ENCODE assay signal across 9 cellular contexts in the genomic region with DNA sequence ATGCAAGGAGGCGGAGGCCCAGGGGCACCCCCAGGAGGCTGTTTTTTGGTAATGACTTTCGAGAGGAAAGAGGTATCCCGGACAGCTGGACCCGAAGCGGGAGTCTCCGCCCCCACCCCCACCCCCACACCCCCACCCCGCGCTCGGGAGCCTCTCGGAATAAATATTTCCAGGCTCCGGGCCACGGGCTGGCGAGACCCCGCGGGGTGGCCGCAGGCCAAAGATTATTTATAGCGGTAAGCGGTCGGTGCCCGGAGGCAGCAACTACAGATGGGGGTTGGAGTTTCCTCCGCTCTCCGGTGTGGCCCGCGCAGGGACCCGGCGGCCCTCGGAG.
A peak's percentile ranks its signal among the peaks of the same experiment; 100 is the strongest.
DNase-seq lines count a peak whose midpoint lies in the region; ATAC-seq and TF ChIP-seq lines count a peak whose summit lies in the region.
"Had no signal": no experiment of that assay in that cellular context is flagged by ENCODE, and none has a peak within 500 bp of the region (broad histone marks: within the 10 kb centered on the region; RNA-seq: fewer than 3 reads in every experiment).

No MANE protein-coding gene starts in this region.

- H3K4me1 ChIP-seq in ES-I3 (ENCODE audit: insufficient read depth, low read length): peaks cover 9% of the 10 kb centered on the region
- H3K4me1 ChIP-seq in iPS DF 6.9 (ENCODE audit: control insufficient read depth, insufficient read depth, low read length): peaks cover 10% of the 10 kb centered on the region
- H3K4me1 ChIP-seq in rectal smooth muscle tissue (ENCODE audit: control insufficient read depth, insufficient read depth, low read length): peaks cover 9% of the 10 kb centered on the region

- DNase-seq in WERI-Rb-1 (no peak), iPS DF 6.9 (ENCODE audit: low read depth, low spot score) (no peak), DMS79 treated with DMSO at 0.1 percent for 48 hours (lab: John Stamatoyannopoulos, UW) (no peak), NCI-H2227 treated with DMSO at 0.1 percent for 48 hours (lab: John Stamatoyannopoulos, UW) (no peak)

- H3K9ac ChIP-seq in ES-I3 (ENCODE audit: low read depth, low read length) (peak overlapping the region; percentile 47; the same call in 1 of the 2 replicates), rectal smooth muscle tissue (ENCODE audit: low read length) (no peak overlapping the region)

- H3K27me3 ChIP-seq in WERI-Rb-1 (ENCODE audit: insufficient read depth, low read depth, severe bottlenecking) (peaks cover 60% of the 10 kb centered on the region), iPS DF 6.9 (ENCODE audit: control insufficient read depth, insufficient read depth, low read length) (peaks cover 66% of the 10 kb centered on the region), rectal smooth muscle tissue (ENCODE audit: control insufficient read depth, insufficient read depth, low read length) (peaks cover 32% of the 10 kb centered on the region)

- no CpG with 5 or more reads among the region's 27 CpGs for WGBS in iPS DF 6.9 (ENCODE audit: insufficient coverage, insufficient read length)

- H3K4me3 ChIP-seq in WERI-Rb-1 (ENCODE audit: low read depth, low read length) (peak overlapping the region; percentile 56), iPS DF 6.9 (ENCODE audit: low read length) (peak overlapping the region; percentile 52; the same call in 1 of the 2 replicates), rectal smooth muscle tissue (ENCODE audit: low read length) (peak overlapping the region; percentile 52)

- H3K9me3 ChIP-seq in ES-I3 (ENCODE audit: control insufficient read depth, insufficient read depth, low read length): no peaks in the 10 kb centered on the region
- H3K9me3 ChIP-seq in WERI-Rb-1 (ENCODE audit: severe bottlenecking): peaks cover 9% of the 10 kb centered on the region
- no peaks in the 10 kb centered on the region for H3K9me3 ChIP-seq in iPS DF 6.9 (ENCODE audit: control insufficient read depth, insufficient read depth, low read length)

- H3K36me3 ChIP-seq in ES-I3 (ENCODE audit: insufficient read depth, low read length): no peaks in the 10 kb centered on the region
- H3K36me3 ChIP-seq in WERI-Rb-1: no peaks in the 10 kb centered on the region
- H3K36me3 ChIP-seq in iPS DF 6.9 (ENCODE audit: control insufficient read depth, insufficient read depth, low read length): no peaks in the 10 kb centered on the region
- H3K36me3 ChIP-seq in rectal smooth muscle tissue (ENCODE audit: control insufficient read depth, insufficient read depth, low read length): no peaks in the 10 kb centered on the region

- TF ChIP-seq CTCF in WERI-Rb-1 (IDR thresholded peaks at IDR 0.05; ENCODE audit: low read depth, low read length): no peak

- ATAC-seq in GM21515 (IDR thresholded peaks at IDR 0.05; ENCODE audit: unreplicated experiment) (no peak), GM18502 (IDR thresholded peaks at IDR 0.05; ENCODE audit: poor library complexity, unreplicated experiment) (no peak)
- ATAC-seq: activated CD8-positive, alpha-beta T cell treated with anti-CD3 and anti-CD28 coated beads, Interleukin-2, amount 10 ng/mL, durations not matched to agents 7 days and 5 days had no signal

- no peak overlapping the region for H3K27ac ChIP-seq in WERI-Rb-1
- H3K27ac ChIP-seq in iPS DF 6.9 (ENCODE audit: low read length): no peak overlapping the region
- no peak overlapping the region for H3K27ac ChIP-seq in rectal smooth muscle tissue (ENCODE audit: low read depth, low read length)
